12 cellular contexts compared by ENCODE assay signal in the genomic region with DNA sequence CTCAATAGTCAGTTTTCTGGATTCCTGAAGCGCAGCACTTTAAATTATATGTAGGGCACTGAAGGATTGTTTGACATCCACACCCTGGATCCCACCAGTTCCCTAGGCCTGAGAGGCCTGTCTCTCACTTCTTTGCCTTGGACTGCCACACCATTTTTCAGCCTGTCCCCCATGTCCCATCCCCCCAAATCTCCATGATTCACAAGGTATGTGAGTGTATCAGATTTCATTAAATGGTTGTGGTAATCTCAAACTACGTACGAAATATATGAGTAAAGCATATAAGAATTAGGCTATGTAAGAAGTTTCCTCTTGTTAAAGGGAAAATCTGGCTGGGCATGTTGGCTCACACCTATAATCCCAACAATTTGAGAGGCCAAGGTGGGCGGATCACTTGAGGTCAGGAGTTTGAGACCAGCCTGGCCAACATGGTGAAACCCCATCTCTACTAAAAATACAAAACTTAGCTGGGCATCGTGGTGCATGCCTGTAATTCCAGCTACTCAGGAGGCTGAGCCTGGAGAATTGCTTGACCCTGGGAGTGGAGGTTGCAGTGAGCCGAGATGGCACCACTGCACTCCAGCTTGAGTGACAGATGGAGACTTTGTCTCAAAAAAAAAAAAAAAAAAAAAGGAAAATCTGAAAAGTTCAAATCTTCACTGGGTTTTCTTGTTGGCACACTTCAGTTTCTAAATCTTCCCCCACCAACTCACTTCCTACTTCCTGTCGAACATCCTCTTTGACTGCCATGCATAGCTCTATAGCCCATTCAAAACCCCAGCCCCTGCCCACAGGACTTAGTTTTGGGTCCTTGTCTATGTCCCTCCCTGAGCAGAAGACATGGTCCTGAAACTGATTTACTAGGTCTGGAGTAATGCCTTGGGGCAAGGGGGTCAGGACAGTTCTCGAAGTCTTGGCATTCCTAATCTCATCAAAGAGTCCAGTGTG. TPM values are rescaled to one million over a fixed set of nuclear protein-coding genes. Genes with fewer than 3 reads are reported as not detected.
A peak's percentile ranks its signal among the peaks of the same experiment; 100 is the strongest.
DNase-seq lines count a peak whose midpoint lies in the region; ATAC-seq and TF ChIP-seq lines count a peak whose summit lies in the region.
"Had no signal": no experiment of that assay in that cellular context is flagged by ENCODE, and none has a peak within 500 bp of the region (broad histone marks: within the 10 kb centered on the region; RNA-seq: fewer than 3 reads in every experiment).

No MANE protein-coding gene starts in this region.

- H2AK5ac ChIP-seq in IMR-90 (ENCODE audit: low read depth, low read length), result peak overlapping the region; percentile 92

- peak overlapping the region; percentile 98 for H2BK20ac ChIP-seq in IMR-90 (ENCODE audit: low read depth, low read length)

- peak overlapping the region; percentile 67 for H3K23ac ChIP-seq in IMR-90 (ENCODE audit: low read depth, low read length)

- no peaks in the 10 kb centered on the region for H3K36me3 ChIP-seq in IMR-90 (ENCODE audit: control insufficient read depth, insufficient read depth, low read length)
- H3K36me3 ChIP-seq in naive thymus-derived CD4-positive, alpha-beta T cell (ENCODE audit: control insufficient read depth in 2 of 3, insufficient read depth in 3 of 3, low read length in 3 of 3), result no peaks in the 10 kb centered on the region
- H3K36me3 ChIP-seq in vagina, result no peaks in the 10 kb centered on the region

- peaks cover 11% of the 10 kb centered on the region for H3K9me1 ChIP-seq in IMR-90 (ENCODE audit: insufficient read depth, low read length)

- peak overlapping the region; percentile 71 for H2AK9ac ChIP-seq in IMR-90 (replicated peaks; ENCODE audit: low read depth, low read length, poor library complexity)

- H3K4me3 ChIP-seq in IMR-90 (ENCODE audit: insufficient read depth, low read depth, low read length) (no peak overlapping the region), vagina (no peak overlapping the region)
- no peak overlapping the region for H3K4me3 ChIP-seq in naive thymus-derived CD4-positive, alpha-beta T cell (ENCODE audit: low read length)

- H3K27me3 ChIP-seq in IMR-90 (ENCODE audit: control insufficient read depth, insufficient read depth, low read length) (no peaks in the 10 kb centered on the region), vagina (no peaks in the 10 kb centered on the region)
- H3K27me3 ChIP-seq in naive thymus-derived CD4-positive, alpha-beta T cell (ENCODE audit: control insufficient read depth in 2 of 2, insufficient read depth in 2 of 2, low read length in 2 of 2), result no peaks in the 10 kb centered on the region

- peak overlapping the region; percentile 98 for H3K4ac ChIP-seq in IMR-90 (ENCODE audit: low read depth, low read length)

- TF ChIP-seq CTCF in CD14-positive monocyte (IDR thresholded peaks at IDR 0.05), result no peak
- TF ChIP-seq CTCF in IMR-90 (conservative IDR thresholded peaks at IDR 0.05; ENCODE audit: low read depth, low read length), result no peak
- TF ChIP-seq CTCF in vagina (IDR thresholded peaks at IDR 0.05), result no peak

- TF ChIP-seq RAD21 in IMR-90 (IDR thresholded peaks at IDR 0.05; ENCODE audit: low read length), result no peak

- intact Hi-C loops in CD14-positive monocyte (cut with micrococcal nuclease), result no loop called here
- intact Hi-C loops in IMR-90 (cut with micrococcal nuclease), result loop anchor here (5.0 kb wide), 2 partner anchors 84 to 134 kb away; no protein-coding TSS in a partner anchor
- intact Hi-C loops in naive thymus-derived CD4-positive, alpha-beta T cell (cut with micrococcal nuclease), result no loop called here
- intact Hi-C loops in vagina (cut with DNase I), result no loop called here

- peak overlapping the region; percentile 95 to 98 for H4K8ac ChIP-seq in IMR-90 (ENCODE audit: low read depth in 2 of 2, low read length in 2 of 2)

- TF ChIP-seq POLR2A in IMR-90 (IDR thresholded peaks at IDR 0.05; ENCODE audit: low read depth, low read length) (no peak), vagina (IDR thresholded peaks at IDR 0.05) (no peak)

- peak overlapping the region; percentile 99 for H2BK15ac ChIP-seq in IMR-90 (ENCODE audit: low read depth, low read length)

- dilution Hi-C loops in IMR-90 (cut with HindIII; ENCODE audit: low sequenced_read_pairs, unreplicated experiment), result no loop called here

- no peaks in the 10 kb centered on the region; a peak in 1 of 4 replicates for H3K79me1 ChIP-seq in IMR-90 (ENCODE audit: low read depth in 1 of 2, low read length in 2 of 2)

- H3K4me1 ChIP-seq in IMR-90 (ENCODE audit: control insufficient read depth, insufficient read depth, low read length), result peaks cover 25% of the 10 kb centered on the region
- H3K4me1 ChIP-seq in naive thymus-derived CD4-positive, alpha-beta T cell (ENCODE audit: control insufficient read depth in 2 of 2, insufficient read depth in 2 of 2, low read length in 2 of 2), result peaks cover 0 to 11% of the 10 kb centered on the region in 2 donors
- peaks cover 11% of the 10 kb centered on the region for H3K4me1 ChIP-seq in vagina

- H2BK5ac ChIP-seq in IMR-90 (ENCODE audit: low read depth, low read length, poor library complexity, severe bottlenecking), result peak overlapping the region; percentile 99

- peak; percentile 25 for ATAC-seq in IMR-90 (ENCODE audit: low read depth)
- ATAC-seq in activated naive CD8-positive, alpha-beta T cell treated with anti-CD3 and anti-CD28 coated beads, Interleukin-2, amount 50 U/mL, for 24 hours, result peak; percentile 33
- peak; percentile 24 for ATAC-seq in naive thymus-derived CD4-positive, alpha-beta T cell
- no peak for ATAC-seq in GM21367 (IDR thresholded peaks at IDR 0.05; ENCODE audit: unreplicated experiment)

- H2BK120ac ChIP-seq in IMR-90 (ENCODE audit: low read depth, low read length), result peak overlapping the region; percentile 98

- H3K36me3 Mint-ChIP-seq in CD14-positive monocyte, result peaks cover 2 to 7% of the 10 kb centered on the region in 2 donors
- H3K36me3 Mint-ChIP-seq in activated naive CD8-positive, alpha-beta T cell treated with anti-CD3 and anti-CD28 coated beads, Interleukin-2, amount 50 U/mL, for 24 hours (ENCODE audit: low read depth), result no peaks in the 10 kb centered on the region
- H3K36me3 Mint-ChIP-seq in naive thymus-derived CD4-positive, alpha-beta T cell, result peaks cover 0 to 4% (median 0%) of the 10 kb centered on the region in 5 donors

- H3K56ac ChIP-seq in IMR-90 (ENCODE audit: extremely low read depth, insufficient read depth, low read length), result peak overlapping the region; percentile 61

- BruUV-seq in IMR-90 (replicated peaks; lab: Mats Ljungman, UMichigan), result no TSS peak

- H4K91ac ChIP-seq in IMR-90 (ENCODE audit: insufficient read depth, low read depth, low read length), result peak overlapping the region; percentile 98

- H2AFZ ChIP-seq in IMR-90 (replicated peaks; ENCODE audit: low read length, poor library complexity), result peak overlapping the region; percentile 79

- peak overlapping the region in 1 of 2 donors; percentile 49 for H3K4me3 Mint-ChIP-seq in CD14-positive monocyte
- H3K4me3 Mint-ChIP-seq in activated naive CD8-positive, alpha-beta T cell treated with anti-CD3 and anti-CD28 coated beads, Interleukin-2, amount 50 U/mL, for 24 hours, result no peak overlapping the region
- peak overlapping the region in 7 of 10 donors; percentile 1 to 75 (median 54) for H3K4me3 Mint-ChIP-seq in naive thymus-derived CD4-positive, alpha-beta T cell

- peaks cover 0 to 2% (median 0%) of the 10 kb centered on the region in 7 donors for H3K9me3 Mint-ChIP-seq in CD14-positive monocyte
- H3K9me3 Mint-ChIP-seq in activated naive CD8-positive, alpha-beta T cell treated with anti-CD3 and anti-CD28 coated beads, Interleukin-2, amount 50 U/mL, for 24 hours, result no peaks in the 10 kb centered on the region
- peaks cover 0 to 3% (median 0%) of the 10 kb centered on the region in 11 donors for H3K9me3 Mint-ChIP-seq in naive thymus-derived CD4-positive, alpha-beta T cell

- no peak overlapping the region for H3K4me2 ChIP-seq in IMR-90 (ENCODE audit: low read depth, low read length)

- H3K9me3 ChIP-seq in IMR-90 (ENCODE audit: control insufficient read depth, insufficient read depth, low read length) (no peaks in the 10 kb centered on the region), vagina (no peaks in the 10 kb centered on the region)
- no peaks in the 10 kb centered on the region for H3K9me3 ChIP-seq in naive thymus-derived CD4-positive, alpha-beta T cell (ENCODE audit: control insufficient read depth in 2 of 3, low read length in 3 of 3)

- in situ Hi-C loops in IMR-90 (cut with MboI; ENCODE audit: low sequenced_read_pairs), result no loop called here

- H3K4me1 Mint-ChIP-seq in CD14-positive monocyte, result peaks cover 83% of the 10 kb centered on the region
- H3K4me1 Mint-ChIP-seq in activated naive CD8-positive, alpha-beta T cell treated with anti-CD3 and anti-CD28 coated beads, Interleukin-2, amount 50 U/mL, for 24 hours, result peaks cover 46% of the 10 kb centered on the region
- peaks cover 6 to 34% (median 20%) of the 10 kb centered on the region in 7 donors for H3K4me1 Mint-ChIP-seq in naive thymus-derived CD4-positive, alpha-beta T cell

- H3K18ac ChIP-seq in IMR-90 (ENCODE audit: low read depth, low read length), result peak overlapping the region; percentile 99

- peak overlapping the region; percentile 99 for H3K14ac ChIP-seq in IMR-90 (replicated peaks; ENCODE audit: low read depth, low read length)

- POLR2A ChIA-PET in IMR-90 (lab: Charles Lee; ENCODE audit: unreplicated experiment), result no interaction called here
- POLR2A ChIA-PET in naive thymus-derived CD4-positive, alpha-beta T cell (lab: Charles Lee), result no interaction called here

- DNase-seq in CD14-positive monocyte (ENCODE audit: low spot score) (peak; percentile 68), IMR-90 (peak; percentile 98), vagina (ENCODE audit: extremely low spot score in 2 of 2) (no peak), SHP77 treated with DMSO at 0.1 percent for 48 hours (lab: John Stamatoyannopoulos, UW) (no peak)
- DNase-seq in activated naive CD8-positive, alpha-beta T cell treated with anti-CD3 and anti-CD28 coated beads, Interleukin-2, amount 50 U/mL, for 24 hours, result no peak
- DNase-seq in naive thymus-derived CD4-positive, alpha-beta T cell, result peak in 2 of 9 donors; percentile 11 to 25
- no peak for DNase-seq in stimulated activated CD4-positive, alpha-beta T cell treated with anti-CD3 and anti-CD28 coated beads, Interleukin-2, amount 100 ng/mL, for 24 hours
- DNase-seq: cortex of kidney; kidney glomerular epithelial cell; NCI-H526 treated with DMSO at 0.1 percent for 48 hours; stimulated activated CD4-positive, alpha-beta T cell treated with anti-CD3 and anti-CD28 coated beads, Interleukin-15, amount 100 ng/mL, for 24 hours had no signal

- H3K9ac ChIP-seq in IMR-90 (ENCODE audit: low read depth, low read length), result no peak overlapping the region

- H3K27ac ChIP-seq in IMR-90 (ENCODE audit: insufficient read depth, low read length) (peak overlapping the region; percentile 85), vagina (no peak overlapping the region)
- H3K27ac ChIP-seq in naive thymus-derived CD4-positive, alpha-beta T cell (ENCODE audit: low read depth, low read length), result no peak overlapping the region

- H3K27ac Mint-ChIP-seq in CD14-positive monocyte, result peak overlapping the region; percentile 98 to 100 (median 100)
- H3K27ac Mint-ChIP-seq in activated naive CD8-positive, alpha-beta T cell treated with anti-CD3 and anti-CD28 coated beads, Interleukin-2, amount 50 U/mL, for 24 hours, result peak overlapping the region; percentile 83
- H3K27ac Mint-ChIP-seq in naive thymus-derived CD4-positive, alpha-beta T cell, result peak overlapping the region in 7 of 9 donors; percentile 12 to 78 (median 48)

- peak overlapping the region; percentile 99 for H4K5ac ChIP-seq in IMR-90 (ENCODE audit: low read depth, low read length)

- CTCF ChIA-PET in IMR-90 (lab: Yijun Ruan, JAX), result no interaction called here
- CTCF ChIA-PET in naive thymus-derived CD4-positive, alpha-beta T cell (lab: Charles Lee), result interaction anchor here (0.8 kb wide), 1 partner anchor 101 kb away, joined by 3 read pairs; no protein-coding TSS in a partner anchor

- no CpG with 5 or more reads among the region's 8 CpGs for WGBS in IMR-90 (ENCODE audit: extremely low coverage in 2 of 2, insufficient read length in 1 of 2), 2 experiments

- H4K20me1 ChIP-seq in IMR-90 (ENCODE audit: insufficient read depth, low read length), result no peaks in the 10 kb centered on the region

- peaks cover 0 to 2% (median 0%) of the 10 kb centered on the region in 3 donors for H3K27me3 Mint-ChIP-seq in CD14-positive monocyte (ENCODE audit: low read depth in 3 of 3)
- no peaks in the 10 kb centered on the region for H3K27me3 Mint-ChIP-seq in activated naive CD8-positive, alpha-beta T cell treated with anti-CD3 and anti-CD28 coated beads, Interleukin-2, amount 50 U/mL, for 24 hours
- no peaks in the 10 kb centered on the region for H3K27me3 Mint-ChIP-seq in naive thymus-derived CD4-positive, alpha-beta T cell

RNA-seq across cellular contexts. Expression of a gene that starts 42.1 kb away (rescaled TPM):
- polyA plus RNA-seq in CD14-positive monocyte, result 10 to 100 TPM; 46.8 to 78.9 TPM
- total RNA-seq in IMR-90 (2012; rRNA removed), result 10.8 and 15.6 TPM in 2 replicates
- polyA plus RNA-seq in IMR-90 (2012; rRNA removed), result 7.3 and 9.5 TPM in 2 replicates
- 1.3 and 1.7 TPM in 2 replicates for polyA plus RNA-seq in IMR-90 (2012; cell fraction: cytosol; rRNA removed)
- 4.9 and 39.2 TPM in 2 replicates for polyA plus RNA-seq in IMR-90 (2012; cell fraction: nucleus; rRNA removed; ENCODE audit: low replicate concordance)
- 100 to 1,000 TPM in 2 of 5 experiments, 10 to 100 TPM in 3; 27.9 to 208 (median 76.5) TPM for total RNA-seq in naive thymus-derived CD4-positive, alpha-beta T cell
- polyA plus RNA-seq in naive thymus-derived CD4-positive, alpha-beta T cell, result 10 to 100 TPM; 24.8 to 37.1 TPM
- 14.7 TPM for total RNA-seq in vagina

Comparison
In these comparisons a context has a peak if more than half of its experiments do, and no peak if none do; other contexts are left out.
1. DNase-seq: peak in CD14-positive monocyte (single experiment) and IMR-90 (single experiment); none in activated naive CD8-positive, alpha-beta T cell treated with anti-CD3 and anti-CD28 coated beads, Interleukin-2, amount 50 U/mL, for 24 hours (single experiment), vagina (0 of 2), stimulated activated CD4-positive, alpha-beta T cell treated with anti-CD3 and anti-CD28 coated beads, Interleukin-2, amount 100 ng/mL, for 24 hours (0 of 2) and SHP77 treated with DMSO at 0.1 percent for 48 hours (single experiment).
2. H3K27ac Mint-ChIP-seq: peak in every context shown above with its lines; median percentile 100 in CD14-positive monocyte; 83 in activated naive CD8-positive, alpha-beta T cell treated with anti-CD3 and anti-CD28 coated beads, Interleukin-2, amount 50 U/mL, for 24 hours; 48 in naive thymus-derived CD4-positive, alpha-beta T cell.